22 cellular contexts compared by ENCODE assay signal in genomic region chr5:111439473-111440075, GRCh38.
DNase-seq lines count a peak whose midpoint lies in the region; ATAC-seq and TF ChIP-seq lines count a peak whose summit lies in the region.
"Had no signal": no experiment of that assay in that cellular context is flagged by ENCODE, and none has a peak within 500 bp of the region (broad histone marks: within the 10 kb centered on the region; RNA-seq: fewer than 3 reads in every experiment).

No MANE protein-coding gene starts in this region.

- no peaks in the 10 kb centered on the region for H3K36me3 ChIP-seq in lower lobe of right lung
- no peaks in the 10 kb centered on the region for H3K36me3 ChIP-seq in Karpas-422 (ENCODE audit: insufficient read depth, low read length)
- H3K36me3 ChIP-seq: ascending aorta had no signal

- H3K9me2 ChIP-seq in Karpas-422 (replicated peaks; ENCODE audit: insufficient read depth, low read length): no peaks in the 10 kb centered on the region

- H3K4me3 ChIP-seq in lower lobe of right lung (no peak overlapping the region), Karpas-422 (ENCODE audit: low read length) (no peak overlapping the region)
- H3K4me3 ChIP-seq: ascending aorta had no signal

- intact Hi-C loops in lower lobe of right lung (cut with DNase I): no loop called here

- H3K4me2 ChIP-seq in Karpas-422 (ENCODE audit: low read depth, low read length, poor library complexity, severe bottlenecking): no peak overlapping the region

- peaks cover 29% of the 10 kb centered on the region for H3K36me3 Mint-ChIP-seq in activated T-cell treated with anti-CD3 and anti-CD28 coated beads, Interleukin-2, amount 50 U/mL, for 24 hours (ENCODE audit: low read depth)
- H3K36me3 Mint-ChIP-seq in activated T-cell treated with anti-CD3 and anti-CD28 coated beads, Interleukin-2, amount 50 U/mL, for 4 hours (ENCODE audit: insufficient read depth): peaks cover 28% of the 10 kb centered on the region
- no peaks in the 10 kb centered on the region for H3K36me3 Mint-ChIP-seq in stimulated activated memory B cell treated with anti-CD40 and anti-IgM and Interleukin-4, amounts not matched to agents 10 μg/mL and 1 μg/mL and 100 μg/mL, for 72 hours
- H3K36me3 Mint-ChIP-seq: IgD-negative memory B cell, memory B cell had no signal

- no peaks in the 10 kb centered on the region for H3K9me3 Mint-ChIP-seq in activated T-cell treated with anti-CD3 and anti-CD28 coated beads, Interleukin-2, amount 50 U/mL, for 24 hours
- H3K9me3 Mint-ChIP-seq in activated T-cell treated with anti-CD3 and anti-CD28 coated beads, Interleukin-2, amount 50 U/mL, for 4 hours: no peaks in the 10 kb centered on the region
- no peaks in the 10 kb centered on the region for H3K9me3 Mint-ChIP-seq in stimulated activated memory B cell treated with anti-CD40 and anti-IgM and Interleukin-4, amounts not matched to agents 10 μg/mL and 1 μg/mL and 100 μg/mL, for 72 hours
- H3K9me3 Mint-ChIP-seq: IgD-negative memory B cell; memory B cell; T-helper 2 cell treated with Interferon-gamma antibody and Interleukin-4, amounts not matched to agents 5 μg/mL and 100 μg/mL, for 36 hours had no signal

- peaks cover 11% of the 10 kb centered on the region for H3K4me1 Mint-ChIP-seq in activated T-cell treated with anti-CD3 and anti-CD28 coated beads, Interleukin-2, amount 50 U/mL, for 24 hours (ENCODE audit: low read depth)
- peaks cover 12% of the 10 kb centered on the region for H3K4me1 Mint-ChIP-seq in activated T-cell treated with anti-CD3 and anti-CD28 coated beads, Interleukin-2, amount 50 U/mL, for 4 hours (ENCODE audit: low read depth)
- no peaks in the 10 kb centered on the region for H3K4me1 Mint-ChIP-seq in stimulated activated memory B cell treated with anti-CD40 and anti-IgM and Interleukin-4, amounts not matched to agents 10 μg/mL and 1 μg/mL and 100 μg/mL, for 72 hours
- H3K4me1 Mint-ChIP-seq: IgD-negative memory B cell, memory B cell had no signal

- no peak for TF ChIP-seq CTCF in lower lobe of right lung (IDR thresholded peaks at IDR 0.05)

- H2AFZ ChIP-seq in Karpas-422 (ENCODE audit: low read length): no peak overlapping the region

- H3K9me3 ChIP-seq in lower lobe of right lung: no peaks in the 10 kb centered on the region
- no peaks in the 10 kb centered on the region for H3K9me3 ChIP-seq in Karpas-422 (ENCODE audit: low read length)
- H3K9me3 ChIP-seq: ascending aorta had no signal

- no peaks in the 10 kb centered on the region for H4K20me1 ChIP-seq in Karpas-422 (ENCODE audit: insufficient read depth, low read depth, low read length)

- no peak for ATAC-seq in activated T-cell treated with anti-CD3 and anti-CD28 coated beads, Interleukin-2, amount 50 U/mL, for 4 hours
- ATAC-seq in stimulated activated memory B cell treated with anti-CD40 and anti-IgM and Interleukin-4, amounts not matched to agents 10 μg/mL and 1 μg/mL and 100 μg/mL, for 72 hours: peak; percentile 27
- ATAC-seq in lower lobe of right lung (no peak), GM18498 (IDR thresholded peaks at IDR 0.05; ENCODE audit: unreplicated experiment) (no peak)
- ATAC-seq: stimulated activated naive CD8-positive, alpha-beta T cell treated with anti-CD3 and anti-CD28 coated beads, Interleukin-15, Interleukin-2, amounts not matched to agents 100 U/mL and 50 U/mL, for 24 hours had no signal

- H3K27ac Mint-ChIP-seq in activated T-cell treated with anti-CD3 and anti-CD28 coated beads, Interleukin-2, amount 50 U/mL, for 24 hours: peak overlapping the region; percentile 18
- H3K27ac Mint-ChIP-seq in stimulated activated memory B cell treated with anti-CD40 and anti-IgM and Interleukin-4, amounts not matched to agents 10 μg/mL and 1 μg/mL and 100 μg/mL, for 72 hours: no peak overlapping the region
- H3K27ac Mint-ChIP-seq: IgD-negative memory B cell, memory B cell had no signal

- H3K9ac ChIP-seq in Karpas-422 (ENCODE audit: low read length): no peak overlapping the region

- no peak for DNase-seq in activated T-cell treated with anti-CD3 and anti-CD28 coated beads, Interleukin-2, amount 50 U/mL, for 24 hours
- DNase-seq in activated T-cell treated with anti-CD3 and anti-CD28 coated beads, Interleukin-2, amount 50 U/mL, for 4 hours: no peak
- DNase-seq in RPMI7951 (ENCODE audit: low read depth) (peak; percentile 40), fibroblast of peridontal ligament (ENCODE audit: extremely low read depth) (peak; percentile 42), lower lobe of right lung (no peak), Karpas-422 (no peak)
- DNase-seq: activated CD4-positive, CD25-positive, alpha-beta regulatory T cell treated with anti-CD3 and anti-CD28 coated beads, Interleukin-2, amount 50 U/mL, for 72 hours; activated gamma-delta T cell treated with Interleukin-2 at 50 U/mL for 16 hours; COR-L47; cortex of kidney; GOT3; head of caudate nucleus; NCI-H1930; SHP77 treated with DMSO at 0.1 percent for 48 hours; stimulated activated naive CD8-positive, alpha-beta T cell treated with anti-CD3 and anti-CD28 coated beads, Interleukin-15, Interleukin-2, amounts not matched to agents 100 U/mL and 50 U/mL, for 24 hours; trophoblast cell had no signal

- H3K27ac ChIP-seq in lower lobe of right lung (no peak overlapping the region), Karpas-422 (ENCODE audit: low read length) (no peak overlapping the region)
- H3K27ac ChIP-seq: ascending aorta had no signal

- H3K27me3 Mint-ChIP-seq in activated T-cell treated with anti-CD3 and anti-CD28 coated beads, Interleukin-2, amount 50 U/mL, for 24 hours: no peaks in the 10 kb centered on the region
- no peaks in the 10 kb centered on the region for H3K27me3 Mint-ChIP-seq in activated T-cell treated with anti-CD3 and anti-CD28 coated beads, Interleukin-2, amount 50 U/mL, for 4 hours (ENCODE audit: low read depth)
- H3K27me3 Mint-ChIP-seq in stimulated activated memory B cell treated with anti-CD40 and anti-IgM and Interleukin-4, amounts not matched to agents 10 μg/mL and 1 μg/mL and 100 μg/mL, for 72 hours: no peaks in the 10 kb centered on the region
- H3K27me3 Mint-ChIP-seq: IgD-negative memory B cell, memory B cell had no signal

- no peak overlapping the region for H3K4me3 Mint-ChIP-seq in activated T-cell treated with anti-CD3 and anti-CD28 coated beads, Interleukin-2, amount 50 U/mL, for 24 hours
- H3K4me3 Mint-ChIP-seq in activated T-cell treated with anti-CD3 and anti-CD28 coated beads, Interleukin-2, amount 50 U/mL, for 4 hours: no peak overlapping the region
- no peak overlapping the region for H3K4me3 Mint-ChIP-seq in stimulated activated memory B cell treated with anti-CD40 and anti-IgM and Interleukin-4, amounts not matched to agents 10 μg/mL and 1 μg/mL and 100 μg/mL, for 72 hours
- H3K4me3 Mint-ChIP-seq: IgD-negative memory B cell; memory B cell; T-helper 2 cell treated with Interferon-gamma antibody and Interleukin-4, amounts not matched to agents 5 μg/mL and 100 μg/mL, for 36 hours had no signal

- H3K4me1 ChIP-seq in lower lobe of right lung (no peaks in the 10 kb centered on the region), Karpas-422 (ENCODE audit: low read length) (no peaks in the 10 kb centered on the region)
- H3K4me1 ChIP-seq: ascending aorta had no signal

- no peaks in the 10 kb centered on the region for H3K27me3 ChIP-seq in lower lobe of right lung (ENCODE audit: low read depth)
- H3K27me3 ChIP-seq in Karpas-422 (ENCODE audit: low read length): no peaks in the 10 kb centered on the region
- H3K27me3 ChIP-seq: ascending aorta had no signal

- no peaks in the 10 kb centered on the region for H3K79me2 ChIP-seq in Karpas-422 (ENCODE audit: low read length)

Comparison
In these comparisons a context has a peak if more than half of its experiments do, and no peak if none do; other contexts are left out.
1. DNase-seq: peak in RPMI7951 (single experiment) and fibroblast of peridontal ligament (single experiment); none in activated T-cell treated with anti-CD3 and anti-CD28 coated beads, Interleukin-2, amount 50 U/mL, for 24 hours (single experiment), activated T-cell treated with anti-CD3 and anti-CD28 coated beads, Interleukin-2, amount 50 U/mL, for 4 hours (single experiment), lower lobe of right lung (single experiment) and Karpas-422 (single experiment).